Comparison of ENCODE assay signal across 8 cellular contexts in genomic region chr5:41924872-41925554, GRCh38. TPM values are rescaled to one million over a fixed set of nuclear protein-coding genes. Genes with fewer than 3 reads are reported as not detected.
DNase-seq lines count a peak whose midpoint lies in the region; ATAC-seq and TF ChIP-seq lines count a peak whose summit lies in the region.

TSS of gene FBXO4 (plus strand) at chr5:41925281. CDS start at chr5:41925310, 29 bp downstream.

- H3K27ac ChIP-seq in rectal smooth muscle tissue (ENCODE audit: low read depth, low read length) (peak within 1 kb of the TSS; percentile 89), vagina (peak within 1 kb of the TSS; percentile 97)

- H3K4me3 Mint-ChIP-seq in T-helper 1 cell treated with Interleukin-12 subunit alpha and Interleukin-12 subunit beta and Interleukin-4 antibody, amounts not matched to agents 30 μg/mL and 1 μg/mL, for 36 hours: peak within 1 kb of the TSS; percentile 78

- DNase-seq in NCI-H146 (lab: John Stamatoyannopoulos, UW) (peak; percentile 81), amniotic stem cell (lab: John Stamatoyannopoulos, UW) (peak; percentile 62), left ventricle myocardium superior (peak; percentile 94), vagina (ENCODE audit: extremely low spot score in 2 of 2) (peak in 1 of 2 donors; percentile 92)

- no peaks in the 10 kb centered on the region for H3K9me3 ChIP-seq in vagina

- peak; percentile 70 for TF ChIP-seq POLR2A in GM15510 (IDR thresholded peaks at IDR 0.05; ENCODE audit: borderline replicate concordance, extremely low read depth, insufficient read length)
- TF ChIP-seq POLR2A in vagina (IDR thresholded peaks at IDR 0.05): peak in 1 of 2 donors; percentile 32

- peaks cover 15% of the 10 kb centered on the region for H3K36me3 Mint-ChIP-seq in T-helper 1 cell treated with Interleukin-12 subunit alpha and Interleukin-12 subunit beta and Interleukin-4 antibody, amounts not matched to agents 30 μg/mL and 1 μg/mL, for 36 hours (ENCODE audit: low read depth)

- intact Hi-C loops in left ventricle myocardium superior (cut with micrococcal nuclease): loop anchor here (10.0 kb wide), 1 partner anchor 70 kb away; no protein-coding TSS in a partner anchor
- intact Hi-C loops in vagina (cut with DNase I): no loop called here

- H3K9ac ChIP-seq in rectal smooth muscle tissue (ENCODE audit: low read length): peak within 1 kb of the TSS; percentile 89

- H3K4me3 ChIP-seq in rectal smooth muscle tissue (ENCODE audit: low read length): peak within 1 kb of the TSS; percentile 94
- peak within 1 kb of the TSS; percentile 63 to 75 for H3K4me3 ChIP-seq in vagina

- peaks cover 22% of the 10 kb centered on the region for H3K4me1 Mint-ChIP-seq in T-helper 1 cell treated with Interleukin-12 subunit alpha and Interleukin-12 subunit beta and Interleukin-4 antibody, amounts not matched to agents 30 μg/mL and 1 μg/mL, for 36 hours (ENCODE audit: low read depth)

- peaks cover 6% of the 10 kb centered on the region for H3K4me1 ChIP-seq in rectal smooth muscle tissue (ENCODE audit: control insufficient read depth, insufficient read depth, low read length)
- peaks cover 15% of the 10 kb centered on the region for H3K4me1 ChIP-seq in vagina

- H3K27ac Mint-ChIP-seq in T-helper 1 cell treated with Interleukin-12 subunit alpha and Interleukin-12 subunit beta and Interleukin-4 antibody, amounts not matched to agents 30 μg/mL and 1 μg/mL, for 36 hours: peak within 1 kb of the TSS; percentile 95

- H3K27me3 ChIP-seq in rectal smooth muscle tissue (ENCODE audit: control insufficient read depth, insufficient read depth, low read length) (no peaks in the 10 kb centered on the region), vagina (no peaks in the 10 kb centered on the region)

- peak in 1 of 3 experiments; percentile 44 for TF ChIP-seq CTCF in vagina (IDR thresholded peaks at IDR 0.05)

- H3K9me3 Mint-ChIP-seq in T-helper 1 cell treated with Interleukin-12 subunit alpha and Interleukin-12 subunit beta and Interleukin-4 antibody, amounts not matched to agents 30 μg/mL and 1 μg/mL, for 36 hours: no peaks in the 10 kb centered on the region

- ATAC-seq in HG02852 (IDR thresholded peaks at IDR 0.05; ENCODE audit: unreplicated experiment) (peak; percentile 91), left ventricle myocardium superior (peak; percentile 99)

- peaks cover 2% of the 10 kb centered on the region for H3K36me3 ChIP-seq in rectal smooth muscle tissue (ENCODE audit: control insufficient read depth, insufficient read depth, low read length)
- peaks cover 0 to 14% of the 10 kb centered on the region in 2 donors for H3K36me3 ChIP-seq in vagina

- no peaks in the 10 kb centered on the region for H3K27me3 Mint-ChIP-seq in T-helper 1 cell treated with Interleukin-12 subunit alpha and Interleukin-12 subunit beta and Interleukin-4 antibody, amounts not matched to agents 30 μg/mL and 1 μg/mL, for 36 hours (ENCODE audit: low read depth)

RNA-seq across cellular contexts. Expression of gene FBXO4, which starts in this region (rescaled TPM):
- total RNA-seq in left ventricle myocardium superior (3.1 TPM), vagina (7.1 TPM)
